10 cellular contexts compared by ENCODE assay signal in the genomic region with DNA sequence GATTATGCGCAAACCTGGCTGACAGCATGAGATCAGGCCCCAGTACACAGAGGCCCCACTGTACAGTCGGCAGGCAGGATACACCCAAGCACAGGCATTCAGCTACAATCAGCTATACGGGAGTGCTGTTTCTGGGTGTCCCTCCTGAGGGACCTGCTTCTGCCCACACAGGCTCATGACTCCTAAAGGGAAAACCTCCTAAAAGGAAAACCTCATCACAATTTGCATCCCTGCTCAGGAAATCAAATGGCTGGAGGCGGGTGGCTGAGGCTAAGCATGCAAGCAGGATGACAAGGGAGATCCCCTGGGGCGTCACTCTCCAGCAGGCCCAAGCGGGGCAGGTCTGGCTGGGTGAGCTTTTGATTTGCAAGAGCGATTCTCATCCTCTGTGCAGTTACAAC.
A peak's percentile ranks its signal among the peaks of the same experiment; 100 is the strongest.
DNase-seq lines count a peak whose midpoint lies in the region; ATAC-seq and TF ChIP-seq lines count a peak whose summit lies in the region.
"Had no signal": no experiment of that assay in that cellular context is flagged by ENCODE, and none has a peak within 500 bp of the region (broad histone marks: within the 10 kb centered on the region; RNA-seq: fewer than 3 reads in every experiment).

No MANE protein-coding gene starts in this region.

- TF ChIP-seq CTCF in GM13977 (IDR thresholded peaks at IDR 0.05; ENCODE audit: extremely low read depth, insufficient read depth, missing control alignments) (no peak), body of pancreas (IDR thresholded peaks at IDR 0.05) (no peak)

- ATAC-seq in GM21423 (IDR thresholded peaks at IDR 0.05; ENCODE audit: unreplicated experiment), result peak; percentile 74
- peak; percentile 61 for ATAC-seq in HG03378 (IDR thresholded peaks at IDR 0.05; ENCODE audit: unreplicated experiment)
- no peak for ATAC-seq in body of pancreas
- ATAC-seq: HCT116 had no signal

- no peaks in the 10 kb centered on the region for H3K36me3 ChIP-seq in body of pancreas (replicated peaks in 1 of 2; ENCODE audit: insufficient read depth in 1 of 2, low read depth in 2 of 2)

- H3K9me3 ChIP-seq in body of pancreas, result no peaks in the 10 kb centered on the region

- intact Hi-C loops in body of pancreas (cut with DNase I), result no loop called here

- DNase-seq in GM13977 (ENCODE audit: low spot score) (peak; percentile 69), iPS-NIHi11 (ENCODE audit: low spot score) (peak; percentile 45), SW480 (ENCODE audit: low spot score) (no peak), body of pancreas (no peak), CD1c-positive myeloid dendritic cell (ENCODE audit: extremely low spot score) (no peak), EL (no peak)
- DNase-seq: cortex of kidney had no signal

- H3K27ac ChIP-seq in body of pancreas, result no peak overlapping the region

- no peak overlapping the region for H3K4me3 ChIP-seq in body of pancreas

- no peaks in the 10 kb centered on the region for H3K27me3 ChIP-seq in body of pancreas

- in situ Hi-C loops in GM13977 (cut with MboI; ENCODE audit: low pct_unique_long_range_greater_than_20kb, low sequenced_read_pairs, unreplicated experiment), result no loop called here

- 85 to 89% methylated on average over 7 of the region's 7 CpGs for WGBS in body of pancreas, 2 donors

- no peak for TF ChIP-seq POLR2A in body of pancreas (IDR thresholded peaks at IDR 0.05)

- no peaks in the 10 kb centered on the region for H3K4me1 ChIP-seq in body of pancreas

Comparison
In these comparisons a context has a peak if more than half of its experiments do, and no peak if none do; other contexts are left out.
1. DNase-seq: peak in GM13977 (single experiment) and iPS-NIHi11 (single experiment); none in SW480 (single experiment), body of pancreas (0 of 4), CD1c-positive myeloid dendritic cell (single experiment) and EL (single experiment).